ENCODE assay signal across 8 cellular contexts in genomic region chr14:37230551-37231194, GRCh38. TPM values are rescaled to one million over a fixed set of nuclear protein-coding genes. Genes with fewer than 3 reads are reported as not detected.
DNase-seq lines count a peak whose midpoint lies in the region; ATAC-seq and TF ChIP-seq lines count a peak whose summit lies in the region.

No MANE protein-coding gene starts in this region.

- H3K4me1 ChIP-seq in DOHH2 (ENCODE audit: control insufficient read depth, low read length) = no peaks in the 10 kb centered on the region
- no peaks in the 10 kb centered on the region for H3K4me1 ChIP-seq in neuronal stem cell (ENCODE audit: control insufficient read depth in 2 of 2, insufficient read depth in 1 of 2, low read depth in 1 of 2, low read length in 2 of 2)

- H3K9ac ChIP-seq in neuronal stem cell (ENCODE audit: low read depth, low read length, poor library complexity) = no peak overlapping the region

- no peak overlapping the region for H3K23ac ChIP-seq in neuronal stem cell (ENCODE audit: low read depth, low read length, poor library complexity)

- no peak overlapping the region for H3K27ac Mint-ChIP-seq in T-helper 2 cell treated with Interferon-gamma antibody and Interleukin-4, amounts not matched to agents 5 μg/mL and 100 μg/mL, for 36 hours

- H3K4ac ChIP-seq in neuronal stem cell (ENCODE audit: low read length) = no peak overlapping the region

- H4K8ac ChIP-seq in neuronal stem cell (ENCODE audit: low read depth, low read length) = no peak overlapping the region

- H3F3A ChIP-seq in DOHH2 (ENCODE audit: control insufficient read depth, insufficient read depth) = no peaks in the 10 kb centered on the region

- no peaks in the 10 kb centered on the region for H3K27me3 Mint-ChIP-seq in T-helper 2 cell treated with Interferon-gamma antibody and Interleukin-4, amounts not matched to agents 5 μg/mL and 100 μg/mL, for 36 hours (ENCODE audit: low read depth)

- no peaks in the 10 kb centered on the region for H3K9me3 ChIP-seq in DOHH2 (ENCODE audit: control insufficient read depth, insufficient read depth, low read length)
- no peaks in the 10 kb centered on the region for H3K9me3 ChIP-seq in neuronal stem cell (replicated peaks in 1 of 2; ENCODE audit: control insufficient read depth in 2 of 2, insufficient read depth in 1 of 2, low read depth in 1 of 2, low read length in 2 of 2)

- H3K4me2 ChIP-seq in DOHH2 (ENCODE audit: low read length) (no peak overlapping the region), neuronal stem cell (ENCODE audit: insufficient read depth, low read length, poor library complexity, severe bottlenecking) (no peak overlapping the region)

- H2BK15ac ChIP-seq in neuronal stem cell (ENCODE audit: low read length) = no peak overlapping the region

- no peak overlapping the region for H2BK12ac ChIP-seq in neuronal stem cell (ENCODE audit: low read length)

- ATAC-seq in GM21786 (IDR thresholded peaks at IDR 0.05; ENCODE audit: unreplicated experiment) (peak; percentile 68), HG03280 (IDR thresholded peaks at IDR 0.05; ENCODE audit: unreplicated experiment) (no peak)

- no peaks in the 10 kb centered on the region for H3K36me3 Mint-ChIP-seq in T-helper 2 cell treated with Interferon-gamma antibody and Interleukin-4, amounts not matched to agents 5 μg/mL and 100 μg/mL, for 36 hours (ENCODE audit: low read depth)

- H3K9me3 Mint-ChIP-seq in T-helper 2 cell treated with Interferon-gamma antibody and Interleukin-4, amounts not matched to agents 5 μg/mL and 100 μg/mL, for 36 hours = peaks cover 6% of the 10 kb centered on the region

- no peak overlapping the region for H2AFZ ChIP-seq in neuronal stem cell (ENCODE audit: low read length)

- no peak overlapping the region for H3K18ac ChIP-seq in neuronal stem cell (ENCODE audit: low read length)

- H3K4me1 Mint-ChIP-seq in T-helper 2 cell treated with Interferon-gamma antibody and Interleukin-4, amounts not matched to agents 5 μg/mL and 100 μg/mL, for 36 hours (ENCODE audit: low read depth) = no peaks in the 10 kb centered on the region

- H3K4me3 ChIP-seq in DOHH2 (ENCODE audit: low read length) = no peak overlapping the region
- no peak overlapping the region for H3K4me3 ChIP-seq in neuronal stem cell (ENCODE audit: low read length in 2 of 2)

- no peaks in the 10 kb centered on the region for H3K36me3 ChIP-seq in DOHH2 (ENCODE audit: control insufficient read depth, low read length)
- H3K36me3 ChIP-seq in neuronal stem cell (replicated peaks in 1 of 2; ENCODE audit: control insufficient read depth in 2 of 2, insufficient read depth in 2 of 2, low read length in 2 of 2) = no peaks in the 10 kb centered on the region

- H2AK5ac ChIP-seq in neuronal stem cell (ENCODE audit: low read depth, low read length) = no peak overlapping the region

- H3K79me1 ChIP-seq in neuronal stem cell (ENCODE audit: low read depth, low read length) = no peaks in the 10 kb centered on the region

- no peak overlapping the region for H3K27ac ChIP-seq in DOHH2 (ENCODE audit: low read depth, low read length)
- H3K27ac ChIP-seq in neuronal stem cell (replicated peaks; ENCODE audit: low read length) = no peak overlapping the region

- H4K20me1 ChIP-seq in DOHH2 (ENCODE audit: control insufficient read depth, insufficient read depth, low read depth, low read length) = no peaks in the 10 kb centered on the region

- H2BK5ac ChIP-seq in neuronal stem cell (ENCODE audit: low read length) = no peak overlapping the region

- H2BK120ac ChIP-seq in neuronal stem cell (ENCODE audit: low read depth, low read length) = no peak overlapping the region

- H3K27me3 ChIP-seq in DOHH2 (ENCODE audit: control insufficient read depth, low read length) = no peaks in the 10 kb centered on the region
- H3K27me3 ChIP-seq in neuronal stem cell (ENCODE audit: control insufficient read depth in 3 of 3, insufficient read depth in 3 of 3, low read depth in 1 of 3, low read length in 3 of 3) = no peaks in the 10 kb centered on the region

- WGBS in neuronal stem cell (ENCODE audit: extremely low coverage in 2 of 2, insufficient read length in 2 of 2, insufficient replicate concordance in 1 of 2), 2 donors = no CpG with 5 or more reads among the region's 5 CpGs

- H3K9me2 ChIP-seq in DOHH2 (replicated peaks; ENCODE audit: control insufficient read depth, low read length) = no peaks in the 10 kb centered on the region

- no peak for TF ChIP-seq POLR2A in erythroblast (IDR thresholded peaks at IDR 0.05; ENCODE audit: low read length)

- peak; percentile 70 for TF ChIP-seq CTCF in DOHH2 (IDR thresholded peaks at IDR 0.05; ENCODE audit: low read depth, low read length, poor library complexity, severe bottlenecking)

- H3K4me3 Mint-ChIP-seq in T-helper 2 cell treated with Interferon-gamma antibody and Interleukin-4, amounts not matched to agents 5 μg/mL and 100 μg/mL, for 36 hours = no peak overlapping the region

- H3K14ac ChIP-seq in neuronal stem cell (ENCODE audit: low read length) = no peak overlapping the region

- H3K79me2 ChIP-seq in DOHH2 (ENCODE audit: control insufficient read depth, low read length) = no peaks in the 10 kb centered on the region

- DNase-seq in NAMALWA (ENCODE audit: low spot score) (peak; percentile 56), RPMI8226 (peak; percentile 72), erythroblast (lab: John Stamatoyannopoulos, UW) (peak; percentile 75 to 79), neuronal stem cell (ENCODE audit: low spot score) (peak; percentile 39)
- no peak for DNase-seq in T-helper 2 cell treated with Interferon-gamma antibody and Interleukin-4, amounts not matched to agents 5 μg/mL and 100 μg/mL, for 36 hours (ENCODE audit: low spot score)

- H4K91ac ChIP-seq in neuronal stem cell (ENCODE audit: low read depth, low read length, poor library complexity) = no peak overlapping the region

RNA-seq across cellular contexts. Expression of gene MIPOL1, which starts 32.9 kb away (rescaled TPM):
- 8.8 TPM for polyA plus RNA-seq in neuronal stem cell (2013, experiment 1 of 2)
- polyA plus RNA-seq in neuronal stem cell (2013, experiment 2 of 2) = 10.0 TPM

RNA-seq across cellular contexts. Expression of gene SLC25A21, which starts 58.3 kb away (rescaled TPM):
- polyA plus RNA-seq in neuronal stem cell (2013, experiment 1 of 2) = 1.6 TPM
- 1.8 TPM for polyA plus RNA-seq in neuronal stem cell (2013, experiment 2 of 2)
